8 cellular contexts compared by ENCODE assay signal in genomic region chr5:138339086-138339456, GRCh38. TPM values are rescaled to one million over a fixed set of nuclear protein-coding genes. Genes with fewer than 3 reads are reported as not detected.
DNase-seq lines count a peak whose midpoint lies in the region; ATAC-seq, FAIRE-seq and TF ChIP-seq lines count a peak whose summit lies in the region.

No MANE protein-coding gene starts in this region.

- H3K27ac ChIP-seq in heart right ventricle (peak overlapping the region in 9 of 10 donors; percentile 89 to 99 (median 98)), astrocyte (ENCODE audit: low read depth, low read length) (peak overlapping the region; percentile 51), layer of hippocampus (ENCODE audit: low read depth, low read length) (peak overlapping the region; percentile 100), testis (peak overlapping the region; percentile 97 to 99)

- H3K79me2 ChIP-seq in astrocyte (ENCODE audit: insufficient read depth, low read length) = peaks cover 51% of the 10 kb centered on the region

- H3K4me1 ChIP-seq in heart right ventricle (peaks cover 0 to 36% (median 24%) of the 10 kb centered on the region in 9 donors), astrocyte (ENCODE audit: insufficient read depth, low read length) (peaks cover 12% of the 10 kb centered on the region), testis (peaks cover 14% of the 10 kb centered on the region)

- FAIRE-seq in astrocyte (lab: Jason Lieb, UNC) = no peak

- peaks cover 44% of the 10 kb centered on the region for H4K20me1 ChIP-seq in astrocyte (ENCODE audit: insufficient read depth, low read length)

- H3K36me3 Mint-ChIP-seq in astrocyte (ENCODE audit: low read depth, unreplicated experiment) = peaks cover 10% of the 10 kb centered on the region

- H3K9me3 ChIP-seq in heart right ventricle (no peaks in the 10 kb centered on the region), astrocyte (ENCODE audit: insufficient read depth, low read depth, low read length) (no peaks in the 10 kb centered on the region), testis (no peaks in the 10 kb centered on the region)

- peak overlapping the region; percentile 96 for H3K27ac Mint-ChIP-seq in astrocyte (ENCODE audit: unreplicated experiment)

- H3K4me3 Mint-ChIP-seq in astrocyte (ENCODE audit: unreplicated experiment) = peak overlapping the region; percentile 97

- H3K27me3 Mint-ChIP-seq in astrocyte (ENCODE audit: low read depth, unreplicated experiment) = no peaks in the 10 kb centered on the region

- H3K4me3 ChIP-seq in heart right ventricle = peak overlapping the region; percentile 76 to 98 (median 94)
- H3K4me3 ChIP-seq in astrocyte (ENCODE audit: insufficient read depth, low read depth, low read length) = peak overlapping the region; percentile 86
- H3K4me3 ChIP-seq in testis = peak overlapping the region; percentile 93 to 98

- H3K4me2 ChIP-seq in astrocyte (ENCODE audit: low read length) = peak overlapping the region; percentile 97

- H3K9me3 Mint-ChIP-seq in astrocyte (ENCODE audit: unreplicated experiment) = no peaks in the 10 kb centered on the region

- H3K27me3 ChIP-seq in heart right ventricle (no peaks in the 10 kb centered on the region), astrocyte (ENCODE audit: insufficient read depth, low read length) (no peaks in the 10 kb centered on the region), layer of hippocampus (ENCODE audit: control insufficient read depth, insufficient read depth, low read length) (no peaks in the 10 kb centered on the region), testis (no peaks in the 10 kb centered on the region)

- H3K36me3 ChIP-seq in heart right ventricle (peaks cover 0 to 34% (median 12%) of the 10 kb centered on the region in 9 donors), astrocyte (ENCODE audit: insufficient read depth, low read length) (peaks cover 11% of the 10 kb centered on the region), testis (ENCODE audit: low read depth, missing control alignments) (no peaks in the 10 kb centered on the region)

- peak overlapping the region; percentile 97 for H3K9ac ChIP-seq in astrocyte (ENCODE audit: low read length)

- no peak for ATAC-seq in heart right ventricle
- ATAC-seq in Right ventricle myocardium inferior = no peak
- no peak for ATAC-seq in GM18867 (IDR thresholded peaks at IDR 0.05; ENCODE audit: unreplicated experiment)
- no peak for ATAC-seq in HG03378 (IDR thresholded peaks at IDR 0.05; ENCODE audit: unreplicated experiment)

- 2 to 4% methylated on average over 8 of the region's 8 CpGs for WGBS in heart right ventricle, 2 donors
- WGBS in testis, 2 donors = 1% methylated on average over 8 of the region's 8 CpGs

- H2AFZ ChIP-seq in astrocyte (ENCODE audit: low read depth, low read length) = no peak overlapping the region

- TF ChIP-seq CTCF in heart right ventricle (IDR thresholded peaks at IDR 0.05) = no peak
- TF ChIP-seq CTCF in astrocyte (IDR thresholded peaks at IDR 0.05; ENCODE audit: insufficient read depth, low read depth, low read length) = no peak
- no peak for TF ChIP-seq CTCF in testis (IDR thresholded peaks at IDR 0.05)

- TF ChIP-seq POLR2A in testis (IDR thresholded peaks at IDR 0.05) = no peak

- H3K4me1 Mint-ChIP-seq in astrocyte (ENCODE audit: low read depth, unreplicated experiment) = peaks cover 30% of the 10 kb centered on the region

- DNase-seq in heart right ventricle = no peak
- no peak for DNase-seq in Right ventricle myocardium inferior (ENCODE audit: missing footprints)
- DNase-seq in astrocyte (ENCODE audit: low read depth) = no peak
- peak; percentile 45 for DNase-seq in testis
- no peak for DNase-seq in NCI-H2107 (lab: John Stamatoyannopoulos, UW)

- intact Hi-C loops in heart right ventricle (cut with DNase I) = no loop called here
- intact Hi-C loops in Right ventricle myocardium inferior (cut with DNase I) = loop anchor here (2.0 kb wide), 1 partner anchor 14 kb away; the partner anchor contains the start of gene KDM3B
- intact Hi-C loops in testis (cut with DNase I; ENCODE audit: low total_unique reads) = no loop called here

RNA-seq across cellular contexts. Expression of gene FAM53C, which starts 1.0 kb away (rescaled TPM):
- total RNA-seq in heart right ventricle (10 to 100 TPM; 20.4 to 29.9 (median 25.1) TPM), Right ventricle myocardium inferior (30.8 TPM), astrocyte (43.8 and 46.6 TPM in 2 replicates), testis (100 to 1,000 TPM; 107 to 152 TPM)
- polyA plus RNA-seq in heart right ventricle (10 to 100 TPM in 1 of 2 donors, 1 to 10 TPM in 1; 8.8 to 14.9 TPM), testis (ENCODE audit: insufficient read depth, low read depth, low replicate concordance) (125 TPM)

RNA-seq across cellular contexts. Expression of gene CDC25C, which starts 7.5 kb away (rescaled TPM):
- total RNA-seq in heart right ventricle (under 1 TPM in 5 of 10 donors, not detected in 5; 0.13 to 0.74 (median 0.38) TPM), Right ventricle myocardium inferior (0.24 TPM), astrocyte (1.6 and 1.7 TPM in 2 replicates), testis (10 to 100 TPM; 11.8 to 23.7 TPM)
- polyA plus RNA-seq in heart right ventricle (under 1 TPM in 1 of 2 donors, not detected in 1; 0.03 TPM), testis (ENCODE audit: insufficient read depth, low read depth, low replicate concordance) (39.9 TPM)

RNA-seq across cellular contexts. Expression of gene KDM3B, which starts 13.4 kb away (rescaled TPM):
- total RNA-seq in heart right ventricle (10 to 100 TPM; 31.9 to 57.3 (median 48.3) TPM), Right ventricle myocardium inferior (36.3 TPM), astrocyte (46.6 and 48.6 TPM in 2 replicates), testis (10 to 100 TPM; 81.1 to 85.3 TPM)
- polyA plus RNA-seq in heart right ventricle (10 to 100 TPM; 11.9 to 22.4 TPM), testis (ENCODE audit: insufficient read depth, low read depth, low replicate concordance) (61.8 TPM)
